Comparison of ENCODE assay signal across 11 cellular contexts in genomic region chr14:69400154-69400553, GRCh38. TPM values are rescaled to one million over a fixed set of nuclear protein-coding genes. Genes with fewer than 3 reads are reported as not detected.
DNase-seq lines count a peak whose midpoint lies in the region; ATAC-seq lines count a peak whose summit lies in the region.
"Had no signal": no experiment of that assay in that cellular context is flagged by ENCODE, and none has a peak within 500 bp of the region (broad histone marks: within the 10 kb centered on the region; RNA-seq: fewer than 3 reads in every experiment).

No MANE protein-coding gene starts in this region.

- H3K4me3 Mint-ChIP-seq in activated naive CD4-positive, alpha-beta T cell treated with anti-CD3 and anti-CD28 coated beads, Interleukin-2, amount 10 ng/mL, durations not matched to agents 7 days and 5 days, result peak overlapping the region; percentile 97
- H3K4me3 Mint-ChIP-seq in activated T-helper 17 cell treated with anti-CD3 and anti-CD28 coated beads, Interleukin-2, amount 50 U/mL, for 72 hours, result peak overlapping the region; percentile 89

- H3K27me3 Mint-ChIP-seq in activated naive CD4-positive, alpha-beta T cell treated with anti-CD3 and anti-CD28 coated beads, Interleukin-2, amount 10 ng/mL, durations not matched to agents 7 days and 5 days, result no peaks in the 10 kb centered on the region
- H3K27me3 Mint-ChIP-seq in activated T-helper 17 cell treated with anti-CD3 and anti-CD28 coated beads, Interleukin-2, amount 50 U/mL, for 72 hours, result no peaks in the 10 kb centered on the region

- peaks cover 61% of the 10 kb centered on the region for H3K4me1 Mint-ChIP-seq in activated naive CD4-positive, alpha-beta T cell treated with anti-CD3 and anti-CD28 coated beads, Interleukin-2, amount 10 ng/mL, durations not matched to agents 7 days and 5 days
- peaks cover 28% of the 10 kb centered on the region for H3K4me1 Mint-ChIP-seq in activated T-helper 17 cell treated with anti-CD3 and anti-CD28 coated beads, Interleukin-2, amount 50 U/mL, for 72 hours

- H3K4me3 ChIP-seq in iPS-18a (ENCODE audit: low read length) (peak overlapping the region; percentile 97), stomach smooth muscle (ENCODE audit: low read length in 2 of 2) (peak overlapping the region; percentile 88 to 99)

- H3K9ac ChIP-seq in iPS-18a (ENCODE audit: low read length) (no peak overlapping the region), stomach smooth muscle (ENCODE audit: low read length in 2 of 2) (no peak overlapping the region)

- no peak for DNase-seq in activated naive CD4-positive, alpha-beta T cell treated with anti-CD3 and anti-CD28 coated beads, Interleukin-2, amount 10 ng/mL, durations not matched to agents 7 days and 5 days
- DNase-seq in activated naive CD4-positive, alpha-beta T cell treated with anti-CD3 and anti-CD28 coated beads, Interleukin-2, amount 50 U/mL, for 16 hours, result no peak
- DNase-seq in amniotic stem cell (lab: John Stamatoyannopoulos, UW) (no peak), OCI-M2 (lab: John Stamatoyannopoulos, UW; ENCODE audit: unreplicated experiment) (no peak), left colon (no peak)
- DNase-seq: COR-L47 had no signal

- H3K36me3 ChIP-seq in iPS-18a (ENCODE audit: control insufficient read depth, low read depth, low read length) (peaks cover 11% of the 10 kb centered on the region), stomach smooth muscle (ENCODE audit: control insufficient read depth in 2 of 2, insufficient read depth in 2 of 2, low read length in 2 of 2) (peaks cover 8 to 9% of the 10 kb centered on the region in 2 donors)

- CTCF ChIA-PET in activated naive CD4-positive, alpha-beta T cell treated with anti-CD3 and anti-CD28 coated beads, Interleukin-2, amount 10 ng/mL, durations not matched to agents 7 days and 5 days (lab: Charles Lee), result interaction anchor here (1.3 kb wide), 1 partner anchor 140 kb away, joined by 4 read pairs; no protein-coding TSS in a partner anchor

- H3K27ac Mint-ChIP-seq in activated naive CD4-positive, alpha-beta T cell treated with anti-CD3 and anti-CD28 coated beads, Interleukin-2, amount 10 ng/mL, durations not matched to agents 7 days and 5 days, result no peak overlapping the region
- H3K27ac Mint-ChIP-seq in activated T-helper 17 cell treated with anti-CD3 and anti-CD28 coated beads, Interleukin-2, amount 50 U/mL, for 72 hours, result peak overlapping the region; percentile 62

- intact Hi-C loops in left colon (cut with DNase I, micrococcal nuclease), result no loop called here

- H3K36me3 Mint-ChIP-seq in activated naive CD4-positive, alpha-beta T cell treated with anti-CD3 and anti-CD28 coated beads, Interleukin-2, amount 10 ng/mL, durations not matched to agents 7 days and 5 days, result peaks cover 45% of the 10 kb centered on the region
- peaks cover 65% of the 10 kb centered on the region for H3K36me3 Mint-ChIP-seq in activated T-helper 17 cell treated with anti-CD3 and anti-CD28 coated beads, Interleukin-2, amount 50 U/mL, for 72 hours (ENCODE audit: low read depth)

- H3K9me3 ChIP-seq in iPS-18a (ENCODE audit: control insufficient read depth, low read depth, low read length), result no peaks in the 10 kb centered on the region
- no peaks in the 10 kb centered on the region for H3K9me3 ChIP-seq in stomach smooth muscle (ENCODE audit: control insufficient read depth in 2 of 2, low read length in 2 of 2)
- H3K9me3 ChIP-seq: SJSA1 had no signal

- no peaks in the 10 kb centered on the region for H3K9me3 Mint-ChIP-seq in activated naive CD4-positive, alpha-beta T cell treated with anti-CD3 and anti-CD28 coated beads, Interleukin-2, amount 10 ng/mL, durations not matched to agents 7 days and 5 days
- no peaks in the 10 kb centered on the region for H3K9me3 Mint-ChIP-seq in activated T-helper 17 cell treated with anti-CD3 and anti-CD28 coated beads, Interleukin-2, amount 50 U/mL, for 72 hours

- H3K27me3 ChIP-seq in iPS-18a (ENCODE audit: control insufficient read depth, insufficient read depth, low read length) (no peaks in the 10 kb centered on the region), stomach smooth muscle (ENCODE audit: control insufficient read depth in 1 of 2, insufficient read depth in 2 of 2, low read length in 2 of 2) (no peaks in the 10 kb centered on the region)
- H3K27me3 ChIP-seq: SJSA1 had no signal

- no peak for ATAC-seq in activated T-helper 17 cell treated with anti-CD3 and anti-CD28 coated beads, Interleukin-2, amount 50 U/mL, for 72 hours (replicated peaks)
- ATAC-seq in left colon, result no peak

- H3K4me1 ChIP-seq in iPS-18a (ENCODE audit: control insufficient read depth, low read depth, low read length) (peaks cover 15% of the 10 kb centered on the region), stomach smooth muscle (ENCODE audit: control insufficient read depth, insufficient read depth, low read length) (peaks cover 30% of the 10 kb centered on the region)

- H3K27ac ChIP-seq in iPS-18a (ENCODE audit: low read length) (no peak overlapping the region), stomach smooth muscle (ENCODE audit: low read length) (no peak overlapping the region)
- H3K27ac ChIP-seq: SJSA1, skin epidermis had no signal

RNA-seq across cellular contexts. Expression of gene SLC39A9, which starts 1.7 kb away (rescaled TPM):
- 10 to 100 TPM; 43.9 to 61.1 TPM for total RNA-seq in activated T-helper 17 cell treated with anti-CD3 and anti-CD28 coated beads, Interleukin-2, amount 50 U/mL, for 72 hours
- total RNA-seq in left colon, result 10 to 100 TPM; 80.7 to 84.5 TPM

RNA-seq across cellular contexts. Expression of gene ERH, which starts 2.1 kb away (rescaled TPM):
- total RNA-seq in activated T-helper 17 cell treated with anti-CD3 and anti-CD28 coated beads, Interleukin-2, amount 50 U/mL, for 72 hours, result 100 to 1,000 TPM; 198 to 374 TPM
- 100 to 1,000 TPM in 1 of 2 donors, 10 to 100 TPM in 1; 99.8 to 119 TPM for total RNA-seq in left colon
